Comparison of ENCODE assay signal across 7 cellular contexts in the genomic region with DNA sequence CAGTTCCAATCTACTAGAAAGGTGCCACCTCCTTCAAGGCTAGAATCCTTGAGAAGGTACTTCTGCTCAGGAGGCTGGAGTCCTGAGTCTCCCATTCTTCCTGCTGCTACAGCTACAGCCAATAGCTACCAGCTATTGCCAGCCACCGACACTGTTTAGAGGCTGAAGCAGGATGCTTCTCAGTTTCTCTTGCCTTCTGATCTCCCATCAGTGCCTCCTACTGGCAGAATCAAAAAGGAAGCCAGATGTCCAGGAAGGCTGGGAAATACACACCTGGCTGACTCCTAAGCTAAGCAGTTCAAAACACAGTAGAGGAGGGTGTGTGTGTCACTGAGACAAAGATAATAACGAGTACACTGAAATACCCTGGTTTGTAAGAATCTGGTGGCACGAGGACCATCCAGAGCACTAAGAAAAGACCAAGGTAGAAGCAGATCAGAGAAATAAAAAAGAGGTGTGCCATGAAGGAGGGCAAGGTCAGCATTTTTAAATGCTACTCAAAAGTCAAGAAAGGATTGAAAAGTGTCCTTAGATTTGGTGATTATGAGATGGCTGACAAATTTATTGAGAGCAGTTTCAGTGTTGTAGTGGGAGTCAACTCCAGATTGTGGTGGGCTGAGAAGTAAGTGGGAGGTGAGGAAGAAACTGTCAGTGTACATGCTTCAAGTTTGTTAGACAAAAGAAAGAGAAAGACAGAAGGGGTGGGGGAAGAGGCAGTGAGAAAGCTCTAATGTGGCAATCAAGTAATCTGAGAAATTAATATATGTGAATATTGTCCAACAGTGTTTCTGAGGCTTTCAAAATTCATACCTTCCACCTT. TPM values are rescaled to one million over a fixed set of nuclear protein-coding genes. Genes with fewer than 3 reads are reported as not detected.
A peak's percentile ranks its signal among the peaks of the same experiment; 100 is the strongest.
DNase-seq lines count a peak whose midpoint lies in the region; ATAC-seq and TF ChIP-seq lines count a peak whose summit lies in the region.

No MANE protein-coding gene starts in this region.

- H3K79me2 ChIP-seq in osteoblast (ENCODE audit: insufficient read depth, low read length): no peaks in the 10 kb centered on the region

- H4K20me1 ChIP-seq in osteoblast (ENCODE audit: insufficient read depth, low read length): no peaks in the 10 kb centered on the region

- in situ Hi-C loops in brain microvascular endothelial cell (cut with HindIII; ENCODE audit: low pct_ligation_motif_present, low sequenced_read_pairs): no loop called here

- no peaks in the 10 kb centered on the region for H3K27me3 ChIP-seq in brain microvascular endothelial cell (replicated peaks)
- H3K27me3 ChIP-seq in osteoblast (ENCODE audit: insufficient read depth, low read length): no peaks in the 10 kb centered on the region

- H3K4me1 ChIP-seq in osteoblast (ENCODE audit: insufficient read depth, low read length): peaks cover 4% of the 10 kb centered on the region

- no peak for ATAC-seq in HG03196 (IDR thresholded peaks at IDR 0.05; ENCODE audit: unreplicated experiment)
- ATAC-seq in GM21423 (IDR thresholded peaks at IDR 0.05; ENCODE audit: unreplicated experiment): no peak

- H3K4me3 ChIP-seq in brain microvascular endothelial cell (ENCODE audit: low read depth, low read length) (no peak overlapping the region), osteoblast (ENCODE audit: insufficient read depth, low read length) (no peak overlapping the region)

- H2AFZ ChIP-seq in osteoblast (ENCODE audit: low read length): no peak overlapping the region

- DNase-seq in GDM1 (lab: John Stamatoyannopoulos, UW) (peak; percentile 30), LHCN-M2 (ENCODE audit: low read depth) (peak; percentile 31), brain microvascular endothelial cell (no peak), osteoblast (ENCODE audit: insufficient read length, low spot score, missing footprints) (no peak), HuH-7 (ENCODE audit: low spot score) (no peak)

- H3K27ac ChIP-seq in brain microvascular endothelial cell (no peak overlapping the region), osteoblast (ENCODE audit: low read depth, low read length) (no peak overlapping the region)

- no peaks in the 10 kb centered on the region for H3K9me3 ChIP-seq in osteoblast (ENCODE audit: low read depth, low read length)

- peak; percentile 63 for TF ChIP-seq CTCF in brain microvascular endothelial cell (IDR thresholded peaks at IDR 0.05; ENCODE audit: low read depth, low read length, missing control alignments)
- peak; percentile 46 for TF ChIP-seq CTCF in osteoblast (IDR thresholded peaks at IDR 0.05; ENCODE audit: extremely low read depth, low read depth, low read length)

- no peak overlapping the region for H3K4me2 ChIP-seq in osteoblast (ENCODE audit: insufficient read depth, low read length)

- H3K36me3 ChIP-seq in brain microvascular endothelial cell (replicated peaks): no peaks in the 10 kb centered on the region
- H3K36me3 ChIP-seq in osteoblast (ENCODE audit: insufficient read depth, low read length): no peaks in the 10 kb centered on the region

RNA-seq across cellular contexts. Expression of a gene that starts 2.3 kb away (rescaled TPM):
- 1.9 and 4.0 TPM in 2 replicates for total RNA-seq in LHCN-M2 (2014; rRNA removed)
- 3.3 TPM for polyA plus RNA-seq in LHCN-M2 (2012)
- 9.0 and 20.0 TPM in 2 replicates for total RNA-seq in osteoblast

RNA-seq across cellular contexts. Expression of a gene that starts 13.2 kb away (rescaled TPM):
- total RNA-seq in LHCN-M2 (2014; rRNA removed): 113 and 125 TPM in 2 replicates
- 95.0 TPM for polyA plus RNA-seq in LHCN-M2 (2012)
- 116 and 119 TPM in 2 replicates for total RNA-seq in osteoblast

RNA-seq across cellular contexts. Expression of a gene that starts 14.4 kb away (rescaled TPM):
- total RNA-seq in LHCN-M2 (2014; rRNA removed) (0.38 TPM in 1 of 2 replicates, not detected in the other), osteoblast (2.2 and 8.3 TPM in 2 replicates)
- polyA plus RNA-seq in LHCN-M2 (2012): 0.10 TPM

RNA-seq across cellular contexts. Expression of a gene that starts 54.2 kb away (rescaled TPM):
- total RNA-seq in LHCN-M2 (2014; rRNA removed) (0.06 and 0.23 TPM in 2 replicates), osteoblast (under 0.01 and 2.4 TPM in 2 replicates)
- 0.07 TPM for polyA plus RNA-seq in LHCN-M2 (2012)

Comparison
In these comparisons a context has a peak if more than half of its experiments do, and no peak if none do; other contexts are left out.
1. DNase-seq: peak in GDM1 (single experiment) and LHCN-M2 (single experiment); none in brain microvascular endothelial cell (single experiment), osteoblast (single experiment) and HuH-7 (single experiment).